Comparison of ENCODE assay signal across 24 cellular contexts in the genomic region with DNA sequence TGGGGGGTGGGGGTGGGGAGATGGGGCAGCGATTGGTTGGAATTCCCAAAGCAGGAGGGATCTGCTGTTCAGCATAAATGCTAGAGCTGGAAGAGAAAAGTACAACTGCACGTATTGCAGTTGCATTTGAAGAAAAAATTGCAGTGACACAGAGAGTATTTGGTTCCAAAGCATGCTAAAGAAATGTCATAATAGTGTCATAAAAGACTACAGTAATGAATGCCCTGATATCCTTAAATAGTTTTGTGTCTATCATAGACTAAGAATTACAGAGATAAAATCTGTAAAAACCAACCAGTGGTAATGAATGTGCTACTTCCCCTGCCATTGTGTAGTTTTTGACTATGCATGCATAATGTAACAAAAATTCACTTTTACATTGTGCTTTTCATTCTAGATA.
"Had no signal": no experiment of that assay in that cellular context is flagged by ENCODE, and none has a peak within 500 bp of the region (broad histone marks: within the 10 kb centered on the region; RNA-seq: fewer than 3 reads in every experiment).

No MANE protein-coding gene starts in this region.

- H2AFZ ChIP-seq: neural progenitor cell had no signal

- H3K36me3 ChIP-seq: neural progenitor cell, pancreas, prostate gland, right lobe of liver, sigmoid colon, stomach, thoracic aorta, thyroid gland, tibial nerve, upper lobe of right lung, uterus had no signal

- H3K4me2 ChIP-seq: neural progenitor cell had no signal

- ATAC-seq: naive thymus-derived CD8-positive, alpha-beta T cell; natural killer cell treated with Interleukin-12 subunit alpha and Interleukin-12 subunit beta and Interleukin-15 and Interleukin-18, amount 100 ng/mL, for 72 hours; pancreas; right cardiac atrium; right lobe of liver; stimulated activated effector memory CD8-positive, alpha-beta T cell treated with anti-CD3 and anti-CD28 coated beads, Interleukin-12 subunit alpha, Interleukin-12 subunit beta, amount 100 ng/mL, for 72 hours; stimulated activated naive B cell treated with anti-CD40 and anti-IgM and Interleukin-4, amounts not matched to agents 10 μg/mL and 1 μg/mL and 100 μg/mL, for 72 hours; upper lobe of right lung had no signal

- H3K9me3 ChIP-seq: pancreas, prostate gland, right lobe of liver, sigmoid colon, stomach, thoracic aorta, thyroid gland, tibial nerve, upper lobe of right lung, uterus had no signal

- H3K9ac ChIP-seq: neural progenitor cell had no signal

- H3K4me3 ChIP-seq: neural progenitor cell, pancreas, prostate gland, right lobe of liver, sigmoid colon, stomach, thoracic aorta, thyroid gland, tibial nerve, upper lobe of right lung, uterus had no signal

- H3K27ac ChIP-seq: neural progenitor cell, pancreas, prostate gland, right lobe of liver, sigmoid colon, stomach, thoracic aorta, thyroid gland, tibial nerve, upper lobe of right lung, uterus had no signal

- H3K27me3 ChIP-seq: neural progenitor cell, pancreas, right lobe of liver, sigmoid colon, stomach, thyroid gland, tibial nerve, upper lobe of right lung, uterus had no signal

- DNase-seq: naive B cell; naive thymus-derived CD8-positive, alpha-beta T cell; nephron progenitor cell; pancreas; right cardiac atrium; right lobe of liver; sigmoid colon; small intestine; stimulated activated CD4-positive, alpha-beta T cell treated with anti-CD3 and anti-CD28 coated beads, Interleukin-15, amount 100 ng/mL, for 24 hours; stimulated activated CD4-positive, alpha-beta T cell treated with anti-CD3 and anti-CD28 coated beads, Interleukin-2, amount 100 ng/mL, for 24 hours; stimulated activated CD4-positive, alpha-beta T cell treated with anti-CD3 and anti-CD28 coated beads, Interleukin-2, amount 100 ng/mL, for 48 hours; stimulated activated CD4-positive, alpha-beta T cell treated with anti-CD3 and anti-CD28 coated beads, Interleukin-4, amount 100 ng/mL, for 24 hours; stimulated activated naive B cell treated with anti-CD40 and anti-IgM and Interleukin-4, amounts not matched to agents 10 μg/mL and 1 μg/mL and 100 μg/mL, for 72 hours; stimulated activated naive CD4-positive, alpha-beta T cell treated with Interleukin-2 at 50 U/mL for 16 hours; stomach; thyroid gland; upper lobe of right lung; uterus had no signal
